ENCODE assay signal across 13 cellular contexts in the genomic region with DNA sequence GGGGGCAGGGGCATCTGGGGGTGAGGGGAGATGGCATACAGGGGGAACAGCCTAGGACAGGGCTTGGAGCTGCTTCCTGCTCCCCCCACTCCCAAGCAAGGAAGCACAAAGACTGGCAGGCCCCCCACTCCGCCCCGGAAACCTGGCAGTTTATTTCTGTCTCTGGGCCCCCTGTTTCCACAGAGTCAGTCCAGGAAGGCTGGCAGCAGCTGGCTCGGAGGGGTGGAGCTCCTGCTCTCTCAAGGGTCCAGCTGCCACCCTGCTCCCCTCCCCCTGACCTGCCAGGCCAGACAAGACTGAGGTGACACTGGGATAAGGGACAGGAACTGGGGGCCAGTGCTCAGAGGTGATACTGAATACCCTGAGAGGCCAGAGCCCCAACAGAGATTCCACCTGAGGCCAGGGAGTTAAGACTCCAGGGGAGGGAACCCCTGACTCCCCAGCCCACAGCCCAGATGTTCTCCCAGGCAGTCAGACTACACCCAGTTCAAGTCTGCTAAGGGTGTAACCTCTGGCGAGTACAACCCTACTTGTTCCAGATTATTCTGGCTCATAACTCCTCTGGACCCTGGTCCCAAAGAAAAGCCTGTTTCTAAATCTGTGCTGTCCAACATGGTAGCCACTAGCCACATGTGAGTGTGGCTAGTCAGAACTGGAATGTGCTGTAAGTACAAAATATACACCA. TPM values are rescaled to one million over a fixed set of nuclear protein-coding genes. Genes with fewer than 3 reads are reported as not detected.
DNase-seq lines count a peak whose midpoint lies in the region; ATAC-seq and TF ChIP-seq lines count a peak whose summit lies in the region.
"Had no signal": no experiment of that assay in that cellular context is flagged by ENCODE, and none has a peak within 500 bp of the region (broad histone marks: within the 10 kb centered on the region; RNA-seq: fewer than 3 reads in every experiment).

No MANE protein-coding gene starts in this region.

- H3K9me3 ChIP-seq in SJCRH30 (replicated peaks) = no peaks in the 10 kb centered on the region
- H3K9me3 ChIP-seq in heart left ventricle = no peaks in the 10 kb centered on the region

- DNase-seq in COLO668 (lab: John Stamatoyannopoulos, UW; ENCODE audit: unreplicated experiment) (peak; percentile 79), SJCRH30 (peak; percentile 87), heart left ventricle (peak in 2 of 5 donors; percentile 62), sciatic nerve (ENCODE audit: low spot score) (no peak), GOT3 (lab: John Stamatoyannopoulos, UW) (no peak), D341Med (ENCODE audit: low spot score) (no peak)
- DNase-seq: activated CD8-positive, alpha-beta T cell treated with anti-CD3 and anti-CD28 coated beads for 36 hours; activated naive CD4-positive, alpha-beta T cell treated with anti-CD3 and anti-CD28 coated beads for 36 hours; AML-193; NCI-H526 treated with DMSO at 0.1 percent for 48 hours had no signal

- H3K4me3 ChIP-seq in SJCRH30 (no peak overlapping the region), heart left ventricle (no peak overlapping the region)

- ATAC-seq in heart left ventricle (peak; percentile 5 to 14 (median 10)), sciatic nerve (peak; percentile 54), GM18909 (IDR thresholded peaks at IDR 0.05; ENCODE audit: poor library complexity, unreplicated experiment) (no peak), GM19395 (IDR thresholded peaks at IDR 0.05; ENCODE audit: unreplicated experiment) (no peak)
- ATAC-seq: activated CD8-positive, alpha-beta T cell treated with anti-CD3 and anti-CD28 coated beads for 36 hours had no signal

- TF ChIP-seq CTCF in heart left ventricle (IDR thresholded peaks at IDR 0.05) = no peak

- H3K27me3 ChIP-seq in SJCRH30 (no peaks in the 10 kb centered on the region), heart left ventricle (peaks cover 0 to 9% (median 0%) of the 10 kb centered on the region in 9 donors)

- intact Hi-C loops in heart left ventricle (cut with DNase I) (loop anchor here in 1 of 10 donors (2.0 kb wide), 1 partner anchor 21 kb away; no protein-coding TSS in a partner anchor), sciatic nerve (cut with DNase I) (no loop called here)

- H3K4me1 ChIP-seq in SJCRH30 (peaks cover 43% of the 10 kb centered on the region), heart left ventricle (peaks cover 25 to 98% (median 77%) of the 10 kb centered on the region in 12 donors)

- 8 to 21% (median 15%) methylated on average over 2 to 4 of the region's 4 CpGs for WGBS in heart left ventricle, 4 donors

- peak overlapping the region; percentile 22; the same call in 1 of the 2 replicates for H3K27ac ChIP-seq in SJCRH30
- H3K27ac ChIP-seq in heart left ventricle = peak overlapping the region; percentile 43 to 99 (median 94)
- H3K27ac ChIP-seq: KMS-11 had no signal

- H3K36me3 ChIP-seq in SJCRH30 (peaks cover 17% of the 10 kb centered on the region), heart left ventricle (peaks cover 0 to 5% (median 0%) of the 10 kb centered on the region in 9 donors)

- no peak for TF ChIP-seq POLR2A in heart left ventricle (IDR thresholded peaks at IDR 0.05)

RNA-seq across cellular contexts. Expression of a gene that starts 26.3 kb away (rescaled TPM):
- total RNA-seq in SJCRH30 (2014; rRNA removed; shearing (Covaris generic)) = 29.7 and 30.6 TPM in 2 replicates
- total RNA-seq in heart left ventricle (10 to 100 TPM; 29.2 to 50.2 (median 42.1) TPM), sciatic nerve (61.9 TPM)
- 10 to 100 TPM; 25.8 to 48.4 TPM for polyA plus RNA-seq in heart left ventricle

RNA-seq across cellular contexts. Expression of a gene that starts 57.3 kb away (rescaled TPM):
- total RNA-seq in SJCRH30 (2014; rRNA removed; shearing (Covaris generic)) = not detected in 2 replicates
- 10 to 100 TPM in 3 of 9 donors, 1 to 10 TPM in 6; 1.1 to 25.9 (median 3.3) TPM for total RNA-seq in heart left ventricle
- polyA plus RNA-seq in heart left ventricle = 1 to 10 TPM; 2.8 to 7.2 TPM
- 15.3 TPM for total RNA-seq in sciatic nerve

Comparison
In these comparisons a context has a peak if more than half of its experiments do, and no peak if none do; other contexts are left out.
1. DNase-seq: peak in COLO668 (single experiment) and SJCRH30 (2 of 2); none in sciatic nerve (single experiment), GOT3 (single experiment) and D341Med (single experiment).
2. ATAC-seq: peak in heart left ventricle (4 of 4) and sciatic nerve (single experiment); none in GM18909 (single experiment) and GM19395 (single experiment).